In genomic region chr13:36882829-36883390, GRCh38 we compare ENCODE assay signal across 16 cellular contexts. TPM values are rescaled to one million over a fixed set of nuclear protein-coding genes. Genes with fewer than 3 reads are reported as not detected.
"Had no signal": no experiment of that assay in that cellular context is flagged by ENCODE, and none has a peak within 500 bp of the region (broad histone marks: within the 10 kb centered on the region; RNA-seq: fewer than 3 reads in every experiment).

No MANE protein-coding gene starts in this region.

- H3K4me1 ChIP-seq: esophagus squamous epithelium, lower lobe of right lung had no signal

- H3K27me3 ChIP-seq: brain microvascular endothelial cell, esophagus squamous epithelium had no signal

- H3K4me3 Mint-ChIP-seq: activated naive CD8-positive, alpha-beta T cell; activated T-cell treated with anti-CD3 and anti-CD28 coated beads, Interleukin-2, amount 50 U/mL, for 4 hours; immature natural killer cell; T-helper 2 cell treated with Interferon-gamma antibody and Interleukin-4, amounts not matched to agents 5 μg/mL and 100 μg/mL, for 36 hours had no signal

- H3K27ac Mint-ChIP-seq: activated naive CD8-positive, alpha-beta T cell; immature natural killer cell; T-helper 2 cell treated with Interferon-gamma antibody and Interleukin-4, amounts not matched to agents 5 μg/mL and 100 μg/mL, for 36 hours had no signal

- H3K4me1 Mint-ChIP-seq: immature natural killer cell had no signal

- H3K36me3 ChIP-seq: brain microvascular endothelial cell had no signal

- DNase-seq: activated CD4-positive, alpha-beta T cell treated with anti-CD3 and anti-CD28 coated beads for 1 hour; activated CD4-positive, alpha-beta T cell treated with anti-CD3 and anti-CD28 coated beads, Interleukin-2, amount 50 U/mL, for 48 hours; activated gamma-delta T cell; activated T-cell treated with anti-CD3 and anti-CD28 coated beads, Interleukin-2, amount 50 U/mL, for 4 hours; amygdala; brain microvascular endothelial cell; esophagus squamous epithelium; foreskin fibroblast; glutamatergic neuron; immature natural killer cell; lower lobe of right lung; stimulated activated CD4-positive, alpha-beta T cell treated with anti-CD3 and anti-CD28 coated beads, Interleukin-4, amount 100 ng/mL, for 1 hour; stimulated activated CD8-positive, alpha-beta memory T cell treated with anti-CD3 and anti-CD28 coated beads, Interleukin-4, amount 100 ng/mL, for 48 hours; stimulated activated naive CD8-positive, alpha-beta T cell treated with anti-CD3 and anti-CD28 coated beads, Interleukin-15, Interleukin-2, amounts not matched to agents 100 U/mL and 50 U/mL, for 24 hours had no signal

- H3K36me3 Mint-ChIP-seq: activated naive CD8-positive, alpha-beta T cell; immature natural killer cell had no signal

- H3K4me3 ChIP-seq: esophagus squamous epithelium, lower lobe of right lung had no signal

- H3K9me3 ChIP-seq: esophagus squamous epithelium, lower lobe of right lung had no signal

- H3K9me3 Mint-ChIP-seq: activated T-cell treated with anti-CD3 and anti-CD28 coated beads, Interleukin-2, amount 50 U/mL, for 4 hours; T-helper 2 cell treated with Interferon-gamma antibody and Interleukin-4, amounts not matched to agents 5 μg/mL and 100 μg/mL, for 36 hours had no signal

RNA-seq across cellular contexts. Expression of gene SMAD9, which starts 37.1 kb away (rescaled TPM):
- total RNA-seq: activated T-cell treated with anti-CD3 and anti-CD28 coated beads, Interleukin-2, amount 50 U/mL, for 4 hours had no signal
